Comparison of ENCODE assay signal across 9 cellular contexts in genomic region chr5:157303667-157304327, GRCh38. TPM values are rescaled to one million over a fixed set of nuclear protein-coding genes. Genes with fewer than 3 reads are reported as not detected.
A peak's percentile ranks its signal among the peaks of the same experiment; 100 is the strongest.
DNase-seq lines count a peak whose midpoint lies in the region; ATAC-seq and TF ChIP-seq lines count a peak whose summit lies in the region.
"Had no signal": no experiment of that assay in that cellular context is flagged by ENCODE, and none has a peak within 500 bp of the region (broad histone marks: within the 10 kb centered on the region; RNA-seq: fewer than 3 reads in every experiment).

No MANE protein-coding gene starts in this region.

- ATAC-seq in HCT116 (peak; percentile 82), GM18861 (IDR thresholded peaks at IDR 0.05; ENCODE audit: unreplicated experiment) (no peak)

- H3K4me1 ChIP-seq in HCT116 (ENCODE audit: control insufficient read depth in 1 of 2, insufficient read depth in 2 of 2, low read length in 2 of 2) (no peaks in the 10 kb centered on the region), spleen (peaks cover 0 to 32% (median 11%) of the 10 kb centered on the region in 6 donors), transverse colon (no peaks in the 10 kb centered on the region)

- CTCF ChIA-PET in HCT116 (lab: Charles Lee), result interaction anchor here (1.1 to 1.2 kb wide), 2 partner anchors 9 to 21 kb away, joined by 3 read pairs; no protein-coding TSS in a partner anchor

- no peaks in the 10 kb centered on the region for H3K27me3 ChIP-seq in HCT116 (ENCODE audit: insufficient read depth, low read length)
- H3K27me3 ChIP-seq in spleen (replicated peaks in 1 of 7), result no peaks in the 10 kb centered on the region
- H3K27me3 ChIP-seq in transverse colon, result no peaks in the 10 kb centered on the region

- H3K27ac ChIP-seq in HCT116 (ENCODE audit: low read depth, low read length) (no peak overlapping the region), spleen (peak overlapping the region in 7 of 8 donors; percentile 10 to 73 (median 51)), transverse colon (no peak overlapping the region)

- TF ChIP-seq POLR2A in HCT116 (IDR thresholded peaks at IDR 0.05; ENCODE audit: borderline replicate concordance, extremely low read depth, insufficient read depth, insufficient read length), result no peak
- no peak for TF ChIP-seq POLR2A in spleen (IDR thresholded peaks at IDR 0.05)
- no peak for TF ChIP-seq POLR2A in transverse colon (IDR thresholded peaks at IDR 0.05)

- no peaks in the 10 kb centered on the region for H4K20me1 ChIP-seq in HCT116 (ENCODE audit: insufficient read depth)

- intact Hi-C loops in HCT116 (cut with micrococcal nuclease), result no loop called here
- intact Hi-C loops in spleen (cut with DNase I; ENCODE audit: low total_unique reads), result loop anchor here (10.0 kb wide), 1 partner anchor 49 kb away; no protein-coding TSS in a partner anchor
- intact Hi-C loops in transverse colon (cut with DNase I; ENCODE audit: low total_unique reads), result loop anchor here (10.0 kb wide), 1 partner anchor 49 kb away; no protein-coding TSS in a partner anchor

- no peaks in the 10 kb centered on the region for H3K79me2 ChIP-seq in HCT116 (ENCODE audit: insufficient read depth, low read length)

- H3K36me3 ChIP-seq in HCT116 (ENCODE audit: control insufficient read depth in 1 of 2, insufficient read depth in 2 of 2, low read length in 2 of 2) (no peaks in the 10 kb centered on the region), spleen (peaks cover 0 to 92% (median 53%) of the 10 kb centered on the region in 6 donors), transverse colon (no peaks in the 10 kb centered on the region)

- H2AFZ ChIP-seq in HCT116 (ENCODE audit: low read depth, low read length, poor library complexity, severe bottlenecking), result no peak overlapping the region

- H3K4me3 ChIP-seq in HCT116 (replicated peaks in 1 of 2; ENCODE audit: low read depth in 1 of 2, low read length in 2 of 2) (no peak overlapping the region), spleen (no peak overlapping the region), transverse colon (no peak overlapping the region)

- H3K9me3 ChIP-seq in HCT116 (ENCODE audit: control insufficient read depth in 1 of 2, insufficient read depth in 1 of 2, low read depth in 1 of 2, low read length in 2 of 2) (no peaks in the 10 kb centered on the region), spleen (no peaks in the 10 kb centered on the region), transverse colon (no peaks in the 10 kb centered on the region)

- 81 to 92% (median 85%) methylated on average over 3 to 8 of the region's 8 CpGs for WGBS in spleen, 5 donors
- 44 to 79% methylated on average over 2 to 8 of the region's 8 CpGs for WGBS in transverse colon (ENCODE audit: low coverage in 1 of 2), 2 donors

- POLR2A ChIA-PET in HCT116 (lab: Charles Lee), result no interaction called here

- H3K4me2 ChIP-seq in HCT116 (ENCODE audit: low read length), result no peak overlapping the region

- TF ChIP-seq RAD21 in HCT116 (IDR thresholded peaks at IDR 0.05; ENCODE audit: low read depth), result peak; percentile 18; the same call in 1 of the 2 replicates

- no peak overlapping the region for H3K9ac ChIP-seq in HCT116 (ENCODE audit: low read length)

- no peak for TF ChIP-seq EP300 in transverse colon (IDR thresholded peaks at IDR 0.05; ENCODE audit: low read depth)

- RAD21 ChIA-PET in HCT116 (lab: Charles Lee; ENCODE audit: low non-redundant PET in 1 of 2, low total read pairs in 2 of 2, uncharacterized antibody in 2 of 2, unreplicated experiment in 2 of 2), result no interaction called here

- in situ Hi-C loops in transverse colon (cut with MboI; ENCODE audit: low pct_ligation_motif_present in 1 of 4, low pct_unique_long_range_greater_than_20kb in 1 of 4, low sequenced_read_pairs in 3 of 4), result loop anchor here in 1 of 4 donors (25.0 kb wide), 1 partner anchor 141 kb away; the partner anchor contains the start of gene GARIN3

- DNase-seq in HCT116 (ENCODE audit: low read depth, low spot score), result no peak
- peak; percentile 26 for DNase-seq in T-helper 22 cell (ENCODE audit: low read depth)
- DNase-seq in cerebellum (ENCODE audit: low spot score), result peak; percentile 48
- DNase-seq in spleen, result no peak
- DNase-seq in NCI-H146 treated with DMSO at 0.1 percent for 48 hours (lab: John Stamatoyannopoulos, UW; ENCODE audit: unreplicated experiment), result no peak
- no peak for DNase-seq in H4 (ENCODE audit: low spot score)
- no peak for DNase-seq in transverse colon
- DNase-seq: cortex of kidney had no signal

- TF ChIP-seq CTCF in HCT116 (IDR thresholded peaks at IDR 0.05 in 2 of 3, conservative IDR thresholded peaks at IDR 0.05 in 1 of 3; ENCODE audit: borderline replicate concordance in 1 of 3, insufficient read depth in 1 of 3, low read depth in 2 of 3, low read length in 2 of 3) (peak in 2 of 3 experiments; percentile 44 to 50; a peak in 4 of 6 replicates), spleen (IDR thresholded peaks at IDR 0.05 in 8 of 11, conservative IDR thresholded peaks at IDR 0.05 in 3 of 11) (peak in 1 of 11 experiments; percentile 12), transverse colon (IDR thresholded peaks at IDR 0.05) (no peak)

- no peaks in the 10 kb centered on the region for H3K9me2 ChIP-seq in HCT116 (ENCODE audit: insufficient read depth)

- BruUV-seq in HCT116 (replicated peaks; lab: Mats Ljungman, UMichigan), result no TSS peak

TF ChIP-seq in HCT116, 20 proteins besides CTCF, POLR2A, EP300 and RAD21:
- TF ChIP-seq SP1 (IDR thresholded peaks at IDR 0.05; ENCODE audit: low read depth) (no peak), JUND (IDR thresholded peaks at IDR 0.05) (no peak), CBX3 (IDR thresholded peaks at IDR 0.05; ENCODE audit: low read depth) (no peak), SRF (IDR thresholded peaks at IDR 0.05; ENCODE audit: low read depth) (no peak), POLR2AphosphoS5 (IDR thresholded peaks at IDR 0.05; ENCODE audit: low read depth, low read length) (no peak), ZBTB33 (IDR thresholded peaks at IDR 0.05; ENCODE audit: extremely low read depth, insufficient replicate concordance, low read length) (no peak), MAX (IDR thresholded peaks at IDR 0.05) (no peak), FOSL1 (IDR thresholded peaks at IDR 0.05; ENCODE audit: low read depth) (no peak), TCF7L2 (IDR thresholded peaks at IDR 0.05; ENCODE audit: borderline replicate concordance, extremely low read depth, insufficient read depth, insufficient read length) (no peak), ZNF274 (IDR thresholded peaks at IDR 0.05; ENCODE audit: low read depth, low read length) (no peak), YY1 (IDR thresholded peaks at IDR 0.05; ENCODE audit: extremely low read depth, insufficient replicate concordance, low read depth, low read length) (no peak), ZFX (IDR thresholded peaks at IDR 0.05) (no peak), EZH2 (IDR thresholded peaks at IDR 0.05) (no peak), EZH2phosphoT487 (IDR thresholded peaks at IDR 0.05; ENCODE audit: borderline replicate concordance) (no peak), CEBPB (IDR thresholded peaks at IDR 0.05; ENCODE audit: low read depth) (no peak), EGR1 (IDR thresholded peaks at IDR 0.05; ENCODE audit: low read depth) (no peak), ATF3 (IDR thresholded peaks at IDR 0.05) (no peak)

RNA-seq across cellular contexts. Expression of gene CYFIP2, which starts 37.9 kb away (rescaled TPM):
- total RNA-seq in HCT116 (2021; ENCODE audit: unreplicated experiment), result 45.1 TPM
- polyA plus RNA-seq in HCT116 (2012), result 49.0 and 66.4 TPM in 2 replicates
- 94.8 TPM for total RNA-seq in cerebellum
- 100 to 1,000 TPM; 123 to 232 (median 198) TPM for total RNA-seq in spleen
- 10 to 100 TPM; 74.8 to 83.4 (median 75.1) TPM for polyA plus RNA-seq in spleen
- total RNA-seq in H4 (2014; rRNA removed; shearing (Covaris generic)), result 4.5 and 10.6 TPM in 2 replicates
- total RNA-seq in transverse colon, result 100 to 1,000 TPM in 1 of 4 donors, 10 to 100 TPM in 3; 34.0 to 134 (median 41.6) TPM

Comparison
In these comparisons a context has a peak if more than half of its experiments do, and no peak if none do; other contexts are left out.
1. DNase-seq: peak in T-helper 22 cell (single experiment) and cerebellum (single experiment); none in HCT116 (single experiment), spleen (single experiment), NCI-H146 treated with DMSO at 0.1 percent for 48 hours (single experiment), H4 (single experiment) and transverse colon (single experiment).
2. H3K27ac ChIP-seq: peak in spleen (7 of 8); none in HCT116 (single experiment) and transverse colon (0 of 4).
3. CTCF ChIP-seq: peak in HCT116 (2 of 3); none in transverse colon (0 of 5).